In the genomic region with DNA sequence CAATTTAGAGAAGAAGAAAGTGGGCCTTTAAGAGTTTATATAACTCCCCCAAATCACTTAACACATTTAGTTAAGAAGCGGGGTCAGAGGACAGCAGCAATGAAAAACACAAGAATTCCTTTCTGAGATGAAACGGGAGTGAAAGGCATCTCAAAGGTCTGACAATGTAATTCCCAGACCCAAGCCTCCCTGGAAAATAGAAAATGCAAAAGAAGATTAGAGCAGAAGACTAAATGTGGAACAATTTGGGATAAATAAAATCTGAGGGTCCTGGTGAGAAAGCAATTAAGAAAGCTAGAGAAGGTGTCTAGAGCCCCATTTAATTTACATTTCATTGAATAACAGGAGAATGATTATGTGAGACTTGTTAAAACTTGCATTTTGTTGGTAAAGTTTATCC, we compare ENCODE assay signal across 18 cellular contexts. TPM values are rescaled to one million over a fixed set of nuclear protein-coding genes. Genes with fewer than 3 reads are reported as not detected.
"Had no signal": no experiment of that assay in that cellular context is flagged by ENCODE, and none has a peak within 500 bp of the region (broad histone marks: within the 10 kb centered on the region; RNA-seq: fewer than 3 reads in every experiment).

No MANE protein-coding gene starts in this region.

- H3K4me3 Mint-ChIP-seq: WTC11 had no signal

- H3K9me3 ChIP-seq: esophagus muscularis mucosa, sigmoid colon, tibial artery, uterus had no signal

- ATAC-seq: SK-N-SH treated with all-trans-retinoic acid at 6 μM for 48 hours had no signal

- H3K27me3 ChIP-seq: hepatocyte had no signal

- H3K9ac ChIP-seq: parathyroid adenoma had no signal

- H3K4me1 ChIP-seq: esophagus muscularis mucosa, parathyroid adenoma, sigmoid colon, tibial artery, uterus had no signal

- H3K27ac ChIP-seq: esophagus muscularis mucosa, hepatocyte, parathyroid adenoma, sigmoid colon, tibial artery, uterus had no signal

- H3K79me2 ChIP-seq: hepatocyte, parathyroid adenoma had no signal

- DNase-seq: activated gamma-delta T cell; cortex of kidney; effector CD4-positive, alpha-beta T cell; kidney; sigmoid colon; tibial artery; uterus had no signal

- H3K36me3 Mint-ChIP-seq: activated naive CD4-positive, alpha-beta T cell treated with anti-CD3 and anti-CD28 coated beads, Interleukin-2, amount 50 U/mL, for 72 hours; WTC11 had no signal

- H3K27ac Mint-ChIP-seq: WTC11 had no signal

- H2AFZ ChIP-seq: hepatocyte, parathyroid adenoma had no signal

- FAIRE-seq: kidney had no signal

- H3K4me2 ChIP-seq: hepatocyte had no signal

- H3K9me3 Mint-ChIP-seq: activated naive CD4-positive, alpha-beta T cell treated with anti-CD3 and anti-CD28 coated beads, Interleukin-2, amount 50 U/mL, for 72 hours; WTC11 had no signal

RNA-seq across cellular contexts. Expression of gene ART3, which starts 19.1 kb away (rescaled TPM):
- total RNA-seq: kidney; mesenteric fat pad; subcutaneous adipose tissue; T-helper 1 cell treated with Interleukin-12 subunit alpha and Interleukin-12 subunit beta and Interleukin-4 antibody, amounts not matched to agents 30 ng/mL and 1 ng/mL, for 36 hours had no signal
- polyA plus RNA-seq: liver had no signal

RNA-seq across cellular contexts. Expression of gene CXCL11, which starts 19.6 kb away (rescaled TPM):
- total RNA-seq: esophagus muscularis mucosa, hepatocyte, kidney, mesenteric fat pad, sigmoid colon had no signal
- polyA plus RNA-seq: hepatocyte had no signal

RNA-seq across cellular contexts. Expression of gene CXCL10, which starts 32.1 kb away (rescaled TPM):
- total RNA-seq: sigmoid colon, WTC11 had no signal

RNA-seq across cellular contexts. Expression of gene CXCL9, which starts 48.1 kb away (rescaled TPM):
- total RNA-seq: glomerular endothelial cell, hepatocyte, sigmoid colon had no signal
- polyA plus RNA-seq: hepatocyte had no signal
